In the genomic region with DNA sequence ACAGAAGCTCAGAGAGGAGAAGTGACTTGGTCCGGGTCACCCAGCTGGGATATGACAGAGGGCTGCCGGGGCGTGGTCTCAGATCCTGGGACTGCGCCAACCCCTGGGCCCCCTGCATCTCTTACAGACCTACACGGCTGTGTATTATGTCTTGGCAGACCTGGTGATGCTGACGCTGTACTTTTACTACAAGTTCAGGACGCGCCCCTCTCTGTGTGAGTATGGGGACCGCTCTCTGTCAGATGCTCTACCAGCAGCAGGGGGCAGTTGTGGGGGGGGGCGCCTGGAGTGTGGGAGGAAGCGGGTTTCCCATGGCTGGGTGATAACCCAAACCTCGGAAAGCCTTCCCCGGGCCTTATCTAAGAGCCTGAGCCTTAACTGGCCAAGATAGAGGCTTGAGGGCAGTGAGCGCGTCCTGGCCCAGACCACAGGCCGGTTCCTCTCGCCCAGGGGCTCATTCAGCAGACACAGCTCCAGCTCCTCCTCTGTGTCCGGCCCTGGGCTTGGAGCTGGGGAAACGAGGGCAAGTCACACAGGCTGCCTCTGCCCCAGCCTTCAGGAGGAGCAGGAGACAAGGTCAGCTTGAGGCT, we compare ENCODE assay signal across 18 cellular contexts. TPM values are rescaled to one million over a fixed set of nuclear protein-coding genes. Genes with fewer than 3 reads are reported as not detected.
A peak's percentile ranks its signal among the peaks of the same experiment; 100 is the strongest.
DNase-seq lines count a peak whose midpoint lies in the region; ATAC-seq and TF ChIP-seq lines count a peak whose summit lies in the region.
"Had no signal": no experiment of that assay in that cellular context is flagged by ENCODE, and none has a peak within 500 bp of the region (broad histone marks: within the 10 kb centered on the region; RNA-seq: fewer than 3 reads in every experiment).

No MANE protein-coding gene starts in this region.

- no CpG with 5 or more reads among the region's 19 CpGs for WGBS in H9 (ENCODE audit: extremely low coverage, insufficient read length, low lambda C conversion rate)

- no peaks in the 10 kb centered on the region for H3K79me1 ChIP-seq in H9 (ENCODE audit: insufficient read depth, low read depth, low read length, poor library complexity, severe bottlenecking)

- H3K9me3 ChIP-seq in BLaER1 (no peaks in the 10 kb centered on the region), H9 (ENCODE audit: control insufficient read depth, low read depth, low read length) (no peaks in the 10 kb centered on the region)
- H3K9me3 ChIP-seq: A549 had no signal

- H3K4me2 ChIP-seq in BLaER1 (peak overlapping the region; percentile 76), H9 (ENCODE audit: insufficient read depth, insufficient read length, low read length) (no peak overlapping the region)
- H3K4me2 ChIP-seq: A549 had no signal

- no peak overlapping the region for H3K14ac ChIP-seq in H9 (ENCODE audit: insufficient read depth, low read length)

- H2AFZ ChIP-seq in H9 (ENCODE audit: low read length) = no peak overlapping the region

- no peak for TF ChIP-seq CTCF in H9 (conservative IDR thresholded peaks at IDR 0.05)

- H3K9me3 Mint-ChIP-seq in H9 = no peaks in the 10 kb centered on the region
- H3K9me3 Mint-ChIP-seq: CD8-positive, alpha-beta memory T cell had no signal

- H3K27ac ChIP-seq in BLaER1 = no peak overlapping the region
- no peak overlapping the region for H3K27ac ChIP-seq in H9 (ENCODE audit: insufficient read length, low read depth, low read length)
- H3K27ac ChIP-seq: A549 had no signal

- H2BK15ac ChIP-seq in H9 (ENCODE audit: low read depth, low read length) = no peak overlapping the region

- H3K23ac ChIP-seq in H9 (ENCODE audit: insufficient read length, low read depth, low read length) = no peak overlapping the region

- H3K27ac Mint-ChIP-seq in H9 = no peak overlapping the region

- H3K4me3 Mint-ChIP-seq in H9 = no peak overlapping the region

- H4K91ac ChIP-seq in H9 (ENCODE audit: insufficient read length, low read depth, low read length) = no peak overlapping the region

- no peaks in the 10 kb centered on the region for H3K23me2 ChIP-seq in H9 (ENCODE audit: insufficient read length, low read depth, low read length, poor library complexity, severe bottlenecking)

- H2BK120ac ChIP-seq in H9 (ENCODE audit: low read depth, low read length, poor library complexity, severe bottlenecking) = no peak overlapping the region

- H3K27me3 ChIP-seq in BLaER1 = no peaks in the 10 kb centered on the region
- no peaks in the 10 kb centered on the region for H3K27me3 ChIP-seq in H9 (ENCODE audit: insufficient read depth, low read length)

- H3K36me3 ChIP-seq in BLaER1 = peaks cover 50% of the 10 kb centered on the region

- no peak overlapping the region for H3K9ac ChIP-seq in BLaER1
- no peak overlapping the region for H3K9ac ChIP-seq in H9 (ENCODE audit: extremely low read depth, insufficient read length, low read length)

- H3K4me1 ChIP-seq in BLaER1 (peaks cover 66% of the 10 kb centered on the region), H9 (ENCODE audit: insufficient read depth, low read length) (no peaks in the 10 kb centered on the region)
- H3K4me1 ChIP-seq: A549 had no signal

- no peak overlapping the region for H3K18ac ChIP-seq in H9 (ENCODE audit: insufficient read length, low read depth, low read length)

- no peak overlapping the region for H2AK5ac ChIP-seq in H9 (ENCODE audit: insufficient read length, low read length)

- no peak for ATAC-seq in HG02870 (IDR thresholded peaks at IDR 0.05; ENCODE audit: unreplicated experiment)
- ATAC-seq: A549, SK-N-SH treated with all-trans-retinoic acid at 6 μM for 48 hours had no signal

- no peak overlapping the region for H3K56ac ChIP-seq in H9 (ENCODE audit: insufficient read length, low read depth, low read length)

- no peaks in the 10 kb centered on the region; the same call in 1 of the 2 replicates for H3K27me3 Mint-ChIP-seq in H9 (ENCODE audit: low read depth)

- no peak overlapping the region for H2BK20ac ChIP-seq in H9 (ENCODE audit: low read depth, low read length, poor library complexity, severe bottlenecking)

- H2BK12ac ChIP-seq in H9 (ENCODE audit: insufficient read length, low read depth, low read length) = no peak overlapping the region

- H3K79me2 ChIP-seq in H9 (ENCODE audit: insufficient read depth, low read length) = no peaks in the 10 kb centered on the region

- H3K4me3 ChIP-seq in BLaER1 = no peak overlapping the region
- H3K4me3 ChIP-seq: A549 had no signal

- DNase-seq in H9 (peak; percentile 17), UCSD-AML1 (lab: John Stamatoyannopoulos, UW; ENCODE audit: unreplicated experiment) (peak; percentile 74), islet precursor cell (peak; percentile 70), amygdala (lab: John Stamatoyannopoulos, UW) (no peak), NK-92 (lab: John Stamatoyannopoulos, UW; ENCODE audit: unreplicated experiment) (no peak)
- DNase-seq: GOT3; MM.1S; NCI-H1092; NCI-H1436 treated with DMSO at 0.1 percent for 48 hours; NCI-H2029 treated with DMSO at 0.1 percent for 48 hours; NCI-H2171 treated with DMSO at 0.1 percent for 48 hours; NK-92 treated with Interleukin-12 subunit alpha and Interleukin-12 subunit beta, amount 100 ng/mL, for 24 hours; SIG-M5 had no signal

- no peak overlapping the region for H4K5ac ChIP-seq in H9 (ENCODE audit: insufficient read length, low read depth, low read length)

- no peaks in the 10 kb centered on the region for H3K4me1 Mint-ChIP-seq in H9

- no peak overlapping the region for H2BK5ac ChIP-seq in H9 (ENCODE audit: insufficient read length, low read length)

- H4K8ac ChIP-seq in H9 (replicated peaks; ENCODE audit: insufficient read length, low read depth, low read length) = no peak overlapping the region

- peaks cover 12 to 35% (median 31%) of the 10 kb centered on the region in 3 experiments; a peak in 6 of 7 replicates for H3K36me3 Mint-ChIP-seq in H9 (ENCODE audit: insufficient read depth in 1 of 3, low read depth in 3 of 3)

- H3K4ac ChIP-seq in H9 (ENCODE audit: low read depth, low read length) = no peak overlapping the region

- no peak overlapping the region for H3T11ph ChIP-seq in H9 (ENCODE audit: low read length)

- H4K20me1 ChIP-seq in BLaER1 = peaks cover 28% of the 10 kb centered on the region; the same call in 1 of the 2 replicates
- no peaks in the 10 kb centered on the region for H4K20me1 ChIP-seq in H9 (ENCODE audit: control insufficient read depth, insufficient read depth, insufficient read length)

RNA-seq across cellular contexts. Expression of a gene that starts 13.3 kb away (rescaled TPM):
- 22.5 TPM in 2 replicates for total RNA-seq in H9 (2021)

RNA-seq across cellular contexts. Expression of a gene that starts 13.5 kb away (rescaled TPM):
- total RNA-seq in H9 (2021) = 48.0 and 50.3 TPM in 2 replicates

RNA-seq across cellular contexts. Expression of a gene that starts 36.9 kb away (rescaled TPM):
- 0.74 and 0.81 TPM in 2 replicates for total RNA-seq in H9 (2021)

Comparison
In these comparisons a context has a peak if more than half of its experiments do, and no peak if none do; other contexts are left out.
1. DNase-seq: peak in H9 (single experiment), UCSD-AML1 (single experiment) and islet precursor cell (single experiment); none in amygdala (0 of 56) and NK-92 (single experiment).